Comparison of ENCODE assay signal across 22 cellular contexts in genomic region chr3:104596054-104596453, GRCh38.
"Had no signal": no experiment of that assay in that cellular context is flagged by ENCODE, and none has a peak within 500 bp of the region (broad histone marks: within the 10 kb centered on the region; RNA-seq: fewer than 3 reads in every experiment).

No MANE protein-coding gene starts in this region.

- DNase-seq: activated B cell treated with CpG ODN at 0.5 μM for 24 hours; activated CD4-positive, alpha-beta memory T cell treated with anti-CD3 and anti-CD28 coated beads, Interleukin-2, amount 10 ng/mL, durations not matched to agents 7 days and 5 days; activated CD4-positive, alpha-beta T cell treated with anti-CD3 and anti-CD28 coated beads for 48 hours; activated CD8-positive, alpha-beta memory T cell treated with anti-CD3 and anti-CD28 coated beads, Interleukin-2, amount 10 ng/mL, durations not matched to agents 7 days and 5 days; activated naive CD4-positive, alpha-beta T cell treated with Interleukin-2 at 50 U/mL for 16 hours; colonic mucosa; heart left ventricle; left ventricle myocardium superior; ovary; stimulated activated CD4-positive, alpha-beta T cell treated with anti-CD3 and anti-CD28 coated beads, Interleukin-4, amount 100 ng/mL, for 1 hour; stomach had no signal

- H3K4me1 Mint-ChIP-seq: activated CD4-positive, alpha-beta memory T cell treated with anti-CD3 and anti-CD28 coated beads, Interleukin-2, amount 10 ng/mL, durations not matched to agents 7 days and 5 days; activated CD8-positive, alpha-beta memory T cell treated with anti-CD3 and anti-CD28 coated beads, Interleukin-2, amount 10 ng/mL, durations not matched to agents 7 days and 5 days; activated T-helper 17 cell treated with anti-CD3 and anti-CD28 coated beads, Interleukin-2, amount 50 U/mL, for 72 hours; naive B cell; stimulated activated effector memory CD8-positive, alpha-beta T cell treated with anti-CD3 and anti-CD28 coated beads, Interleukin-12 subunit alpha, Interleukin-12 subunit beta, amount 100 ng/mL, for 72 hours had no signal

- H3K4me3 ChIP-seq: colonic mucosa, gastroesophageal sphincter, heart left ventricle, mucosa of descending colon, neural progenitor cell, ovary, smooth muscle cell, stomach, vagina had no signal

- H2AFZ ChIP-seq: neural progenitor cell had no signal

- H3K36me3 Mint-ChIP-seq: activated CD8-positive, alpha-beta memory T cell treated with anti-CD3 and anti-CD28 coated beads, Interleukin-2, amount 10 ng/mL, durations not matched to agents 7 days and 5 days; brain; memory B cell; naive B cell; neural progenitor cell; stimulated activated effector memory CD8-positive, alpha-beta T cell treated with anti-CD3 and anti-CD28 coated beads, Interleukin-12 subunit alpha, Interleukin-12 subunit beta, amount 100 ng/mL, for 72 hours had no signal

- H3K9me3 Mint-ChIP-seq: activated B cell treated with CpG ODN at 0.5 μM for 24 hours; activated CD4-positive, alpha-beta memory T cell treated with anti-CD3 and anti-CD28 coated beads, Interleukin-2, amount 10 ng/mL, durations not matched to agents 7 days and 5 days; activated T-helper 17 cell treated with anti-CD3 and anti-CD28 coated beads, Interleukin-2, amount 50 U/mL, for 72 hours; brain; memory B cell; naive B cell; neural progenitor cell; stimulated activated effector memory CD8-positive, alpha-beta T cell treated with anti-CD3 and anti-CD28 coated beads, Interleukin-12 subunit alpha, Interleukin-12 subunit beta, amount 100 ng/mL, for 72 hours; T-helper 2 cell treated with Interferon-gamma antibody and Interleukin-4, amounts not matched to agents 5 μg/mL and 100 μg/mL, for 36 hours had no signal

- H3K4me3 Mint-ChIP-seq: activated B cell treated with CpG ODN at 0.5 μM for 24 hours; activated CD4-positive, alpha-beta memory T cell treated with anti-CD3 and anti-CD28 coated beads, Interleukin-2, amount 10 ng/mL, durations not matched to agents 7 days and 5 days; activated CD8-positive, alpha-beta memory T cell treated with anti-CD3 and anti-CD28 coated beads, Interleukin-2, amount 10 ng/mL, durations not matched to agents 7 days and 5 days; activated T-helper 17 cell treated with anti-CD3 and anti-CD28 coated beads, Interleukin-2, amount 50 U/mL, for 72 hours; brain; memory B cell; naive B cell; neural progenitor cell; stimulated activated effector memory CD8-positive, alpha-beta T cell treated with anti-CD3 and anti-CD28 coated beads, Interleukin-12 subunit alpha, Interleukin-12 subunit beta, amount 100 ng/mL, for 72 hours; T-helper 2 cell treated with Interferon-gamma antibody and Interleukin-4, amounts not matched to agents 5 μg/mL and 100 μg/mL, for 36 hours had no signal

- H3K27me3 Mint-ChIP-seq: activated B cell treated with CpG ODN at 0.5 μM for 24 hours; activated CD8-positive, alpha-beta memory T cell treated with anti-CD3 and anti-CD28 coated beads, Interleukin-2, amount 10 ng/mL, durations not matched to agents 7 days and 5 days; activated T-helper 17 cell treated with anti-CD3 and anti-CD28 coated beads, Interleukin-2, amount 50 U/mL, for 72 hours; brain; memory B cell; naive B cell had no signal

- H3K27ac Mint-ChIP-seq: activated B cell treated with CpG ODN at 0.5 μM for 24 hours; activated CD4-positive, alpha-beta memory T cell treated with anti-CD3 and anti-CD28 coated beads, Interleukin-2, amount 10 ng/mL, durations not matched to agents 7 days and 5 days; activated CD8-positive, alpha-beta memory T cell treated with anti-CD3 and anti-CD28 coated beads, Interleukin-2, amount 10 ng/mL, durations not matched to agents 7 days and 5 days; activated T-helper 17 cell treated with anti-CD3 and anti-CD28 coated beads, Interleukin-2, amount 50 U/mL, for 72 hours; brain; memory B cell; naive B cell; neural progenitor cell; stimulated activated effector memory CD8-positive, alpha-beta T cell treated with anti-CD3 and anti-CD28 coated beads, Interleukin-12 subunit alpha, Interleukin-12 subunit beta, amount 100 ng/mL, for 72 hours; T-helper 2 cell treated with Interferon-gamma antibody and Interleukin-4, amounts not matched to agents 5 μg/mL and 100 μg/mL, for 36 hours had no signal

- H3K27ac ChIP-seq: colonic mucosa, gastroesophageal sphincter, heart left ventricle, neural progenitor cell, ovary, stomach, vagina had no signal

- H3K36me3 ChIP-seq: colonic mucosa, gastroesophageal sphincter, heart left ventricle, neural progenitor cell, ovary, stomach, vagina had no signal

- H3K27me3 ChIP-seq: colonic mucosa, gastroesophageal sphincter, heart left ventricle, neural progenitor cell, ovary, stomach, vagina had no signal

- H3K4me2 ChIP-seq: neural progenitor cell, smooth muscle cell had no signal

- H3K9me3 ChIP-seq: colonic mucosa, gastroesophageal sphincter, heart left ventricle, mucosa of descending colon, ovary, stomach, vagina had no signal

- H3K9ac ChIP-seq: neural progenitor cell had no signal

- H3K4me1 ChIP-seq: colonic mucosa, gastroesophageal sphincter, heart left ventricle, neural progenitor cell, vagina had no signal

- ATAC-seq: activated CD8-positive, alpha-beta memory T cell treated with anti-CD3 and anti-CD28 coated beads, Interleukin-2, amount 10 ng/mL, durations not matched to agents 7 days and 5 days; activated T-helper 17 cell treated with anti-CD3 and anti-CD28 coated beads, Interleukin-2, amount 50 U/mL, for 72 hours; gastroesophageal sphincter; heart left ventricle; left ventricle myocardium superior had no signal
